ENCODE assay signal across 11 cellular contexts in genomic region chr19:14149011-14149410, GRCh38. TPM values are rescaled to one million over a fixed set of nuclear protein-coding genes. Genes with fewer than 3 reads are reported as not detected.
DNase-seq lines count a peak whose midpoint lies in the region; ATAC-seq and TF ChIP-seq lines count a peak whose summit lies in the region.
"Had no signal": no experiment of that assay in that cellular context is flagged by ENCODE, and none has a peak within 500 bp of the region (broad histone marks: within the 10 kb centered on the region; RNA-seq: fewer than 3 reads in every experiment).

No MANE protein-coding gene starts in this region.

- H3K4me2 ChIP-seq in GM23248 (ENCODE audit: unreplicated experiment) (peak overlapping the region; percentile 84), hepatocyte (no peak overlapping the region)

- no peak for DNase-seq in GM23248
- DNase-seq in activated CD8-positive, alpha-beta T cell treated with anti-CD3 and anti-CD28 coated beads, Interleukin-2, amount 10 ng/mL, durations not matched to agents 7 days and 5 days: no peak
- no peak for DNase-seq in hepatocyte (ENCODE audit: low spot score)
- DNase-seq in spleen: no peak
- DNase-seq in RPMI8226: no peak
- no peak for DNase-seq in central memory CD4-positive, alpha-beta T cell
- DNase-seq: Karpas-422, trophoblast cell had no signal

- H3K27ac Mint-ChIP-seq in activated CD8-positive, alpha-beta T cell treated with anti-CD3 and anti-CD28 coated beads, Interleukin-2, amount 10 ng/mL, durations not matched to agents 7 days and 5 days: peak overlapping the region; percentile 99

- TF ChIP-seq CTCF in hepatocyte (IDR thresholded peaks at IDR 0.05; ENCODE audit: poor library complexity) (no peak), spleen (IDR thresholded peaks at IDR 0.05 in 8 of 11, conservative IDR thresholded peaks at IDR 0.05 in 3 of 11) (no peak)

- no peaks in the 10 kb centered on the region for H3K9me3 Mint-ChIP-seq in activated CD8-positive, alpha-beta T cell treated with anti-CD3 and anti-CD28 coated beads, Interleukin-2, amount 10 ng/mL, durations not matched to agents 7 days and 5 days (ENCODE audit: insufficient read depth)

- H3K4me1 ChIP-seq in GM23248 (ENCODE audit: insufficient read depth) (peaks cover 31% of the 10 kb centered on the region), hepatocyte (ENCODE audit: insufficient read depth) (peaks cover 11% of the 10 kb centered on the region), spleen (peaks cover 23 to 58% (median 39%) of the 10 kb centered on the region in 6 donors)

- POLR2A ChIA-PET in activated CD8-positive, alpha-beta T cell treated with anti-CD3 and anti-CD28 coated beads, Interleukin-2, amount 10 ng/mL, durations not matched to agents 7 days and 5 days (lab: Charles Lee): interaction anchor here (0.6 to 1.5 kb wide), 4 partner anchors 13 to 207 kb away, joined by 3 to 8 read pairs (median 3); partner anchors contain the start of gene ASF1B

- no peaks in the 10 kb centered on the region for H3K9me2 ChIP-seq in GM23248 (ENCODE audit: insufficient read depth)
- H3K9me2 ChIP-seq in hepatocyte (replicated peaks; ENCODE audit: insufficient read depth): no peaks in the 10 kb centered on the region

- H2AFZ ChIP-seq in GM23248 (peak overlapping the region; percentile 84), hepatocyte (no peak overlapping the region)

- peak overlapping the region; percentile 77 for H3K9ac ChIP-seq in GM23248

- peak overlapping the region; percentile 80 for H3K4me3 Mint-ChIP-seq in activated CD8-positive, alpha-beta T cell treated with anti-CD3 and anti-CD28 coated beads, Interleukin-2, amount 10 ng/mL, durations not matched to agents 7 days and 5 days

- no peaks in the 10 kb centered on the region for H4K20me1 ChIP-seq in GM23248 (ENCODE audit: insufficient read depth)
- H4K20me1 ChIP-seq in hepatocyte (ENCODE audit: insufficient read depth, poor library complexity, severe bottlenecking): no peaks in the 10 kb centered on the region

- TF ChIP-seq POLR2A in spleen (IDR thresholded peaks at IDR 0.05): no peak

- in situ Hi-C loops in GM23248 (cut with MboI): no loop called here

- peaks cover 35% of the 10 kb centered on the region for H3K4me1 Mint-ChIP-seq in activated CD8-positive, alpha-beta T cell treated with anti-CD3 and anti-CD28 coated beads, Interleukin-2, amount 10 ng/mL, durations not matched to agents 7 days and 5 days (ENCODE audit: low read depth)

- H3K27me3 Mint-ChIP-seq in activated CD8-positive, alpha-beta T cell treated with anti-CD3 and anti-CD28 coated beads, Interleukin-2, amount 10 ng/mL, durations not matched to agents 7 days and 5 days (ENCODE audit: low read depth): no peaks in the 10 kb centered on the region

- CTCF ChIA-PET in activated CD8-positive, alpha-beta T cell treated with anti-CD3 and anti-CD28 coated beads, Interleukin-2, amount 10 ng/mL, durations not matched to agents 7 days and 5 days (lab: Charles Lee): interaction anchor here (1.9 to 4.3 kb wide), 3 partner anchors 11 to 199 kb away, joined by 17 to 73 read pairs (median 18); partner anchors contain the start of gene ASF1B

- H3K27me3 ChIP-seq in GM23248 (replicated peaks; ENCODE audit: insufficient read depth): no peaks in the 10 kb centered on the region
- H3K27me3 ChIP-seq in hepatocyte: no peaks in the 10 kb centered on the region
- no peaks in the 10 kb centered on the region for H3K27me3 ChIP-seq in spleen (replicated peaks in 1 of 7)
- H3K27me3 ChIP-seq: cardiac muscle cell had no signal

- H3K4me3 ChIP-seq in GM23248: peak overlapping the region; percentile 56; the same call in 1 of the 2 replicates
- H3K4me3 ChIP-seq in hepatocyte: no peak overlapping the region
- peak overlapping the region in 1 of 8 donors; percentile 46 for H3K4me3 ChIP-seq in spleen
- H3K4me3 ChIP-seq: cardiac muscle cell had no signal

- peaks cover 9% of the 10 kb centered on the region; the same call in 1 of the 2 replicates for H3F3A ChIP-seq in GM23248 (ENCODE audit: insufficient read depth)

- H3K36me3 Mint-ChIP-seq in activated CD8-positive, alpha-beta T cell treated with anti-CD3 and anti-CD28 coated beads, Interleukin-2, amount 10 ng/mL, durations not matched to agents 7 days and 5 days (ENCODE audit: low read depth): peaks cover 2% of the 10 kb centered on the region

- peak overlapping the region; percentile 44; the same call in 1 of the 2 replicates for H3K27ac ChIP-seq in GM23248
- H3K27ac ChIP-seq in hepatocyte: peak overlapping the region; percentile 90
- H3K27ac ChIP-seq in spleen: peak overlapping the region; percentile 61 to 88 (median 78)
- H3K27ac ChIP-seq: cardiac muscle cell had no signal

- no peaks in the 10 kb centered on the region for H3K36me3 ChIP-seq in GM23248 (ENCODE audit: low read depth)
- H3K36me3 ChIP-seq in hepatocyte (replicated peaks; ENCODE audit: insufficient read depth, low read depth): no peaks in the 10 kb centered on the region
- peaks cover 0 to 22% (median 0%) of the 10 kb centered on the region in 6 donors for H3K36me3 ChIP-seq in spleen

- H3K9me3 ChIP-seq in GM23248 (ENCODE audit: low read depth) (no peaks in the 10 kb centered on the region), hepatocyte (ENCODE audit: low read depth) (no peaks in the 10 kb centered on the region), spleen (no peaks in the 10 kb centered on the region)

- H3K79me2 ChIP-seq in GM23248 (ENCODE audit: insufficient read depth): peaks cover 15% of the 10 kb centered on the region; the same call in 1 of the 2 replicates
- H3K79me2 ChIP-seq in hepatocyte: no peaks in the 10 kb centered on the region

- WGBS in GM23248 (ENCODE audit: low coverage in 1 of 2, low lambda C conversion rate in 2 of 2, missing lambda C conversion rate in 2 of 2), 2 experiments: 70% methylated on average over 4 to 10 of the region's 10 CpGs
- 92% methylated on average over 10 of the region's 10 CpGs for WGBS in hepatocyte (ENCODE audit: low lambda C conversion rate, missing lambda C conversion rate)
- WGBS in spleen, 5 donors: 65 to 76% (median 73%) methylated on average over 7 to 10 of the region's 10 CpGs

- no peak for ATAC-seq in activated CD8-positive, alpha-beta T cell treated with anti-CD3 and anti-CD28 coated beads, Interleukin-2, amount 10 ng/mL, durations not matched to agents 7 days and 5 days
- ATAC-seq in GM19324 (IDR thresholded peaks at IDR 0.05; ENCODE audit: low FRiP score, unreplicated experiment) (no peak), HG02938 (IDR thresholded peaks at IDR 0.05; ENCODE audit: unreplicated experiment) (no peak)

- intact Hi-C loops in spleen (cut with DNase I; ENCODE audit: low total_unique reads): no loop called here

RNA-seq across cellular contexts. Expression of gene ASF1B, which starts 12.6 kb away (rescaled TPM):
- 7.6 and 11.2 TPM in 2 replicates for total RNA-seq in GM23248 (2014; rRNA removed; shearing (Covaris generic))
- polyA plus RNA-seq in GM23248 (2016; fragmentation: Nextera tagmentation; extraction: Ambion mirVana) (18.0 and 19.0 TPM in 2 replicates), hepatocyte (10.0 and 12.4 TPM in 2 replicates), spleen (10 to 100 TPM in 2 of 3 donors, 1 to 10 TPM in 1; 3.8 to 12.5 (median 10.1) TPM)
- 100 to 1,000 TPM; 131 TPM for total RNA-seq in activated CD8-positive, alpha-beta T cell treated with anti-CD3 and anti-CD28 coated beads, Interleukin-2, amount 10 ng/mL, durations not matched to agents 7 days and 5 days
- total RNA-seq in hepatocyte (5.1 and 7.3 TPM in 2 replicates), spleen (10 to 100 TPM in 3 of 7 donors, 1 to 10 TPM in 4; 4.0 to 24.8 (median 7.0) TPM)

RNA-seq across cellular contexts. Expression of gene PRKACA, which starts 31.4 kb away (rescaled TPM):
- 37.4 and 67.8 TPM in 2 replicates for total RNA-seq in GM23248 (2014; rRNA removed; shearing (Covaris generic))
- polyA plus RNA-seq in GM23248 (2016; fragmentation: Nextera tagmentation; extraction: Ambion mirVana) (4.6 and 5.3 TPM in 2 replicates), hepatocyte (12.2 and 13.4 TPM in 2 replicates), spleen (10 to 100 TPM; 26.6 to 77.3 (median 31.4) TPM)
- total RNA-seq in activated CD8-positive, alpha-beta T cell treated with anti-CD3 and anti-CD28 coated beads, Interleukin-2, amount 10 ng/mL, durations not matched to agents 7 days and 5 days: 10 to 100 TPM; 69.2 to 72.4 TPM
- total RNA-seq in hepatocyte (29.0 and 41.5 TPM in 2 replicates), spleen (100 to 1,000 TPM in 6 of 7 donors, 10 to 100 TPM in 1; 87.7 to 256 (median 132) TPM)

RNA-seq across cellular contexts. Expression of gene ADGRL1, which starts 57.0 kb away (rescaled TPM):
- 3.0 and 3.8 TPM in 2 replicates for total RNA-seq in GM23248 (2014; rRNA removed; shearing (Covaris generic))
- polyA plus RNA-seq in GM23248 (2016; fragmentation: Nextera tagmentation; extraction: Ambion mirVana) (0.75 and 1.0 TPM in 2 replicates), hepatocyte (11.9 and 16.3 TPM in 2 replicates), spleen (1 to 10 TPM; 1.8 to 5.8 (median 2.3) TPM)
- 1 to 10 TPM; 6.3 to 7.7 TPM for total RNA-seq in activated CD8-positive, alpha-beta T cell treated with anti-CD3 and anti-CD28 coated beads, Interleukin-2, amount 10 ng/mL, durations not matched to agents 7 days and 5 days
- total RNA-seq in hepatocyte (11.5 and 16.9 TPM in 2 replicates), spleen (10 to 100 TPM in 6 of 7 donors, 1 to 10 TPM in 1; 10.0 to 21.1 (median 13.4) TPM)

RNA-seq across cellular contexts. Expression of gene SAMD1, which starts 58.5 kb away (rescaled TPM):
- 42.5 and 50.8 TPM in 2 replicates for total RNA-seq in GM23248 (2014; rRNA removed; shearing (Covaris generic))
- polyA plus RNA-seq in GM23248 (2016; fragmentation: Nextera tagmentation; extraction: Ambion mirVana) (5.4 and 5.7 TPM in 2 replicates), hepatocyte (44.8 and 45.6 TPM in 2 replicates), spleen (10 to 100 TPM; 19.6 to 31.4 (median 24.3) TPM)
- 10 to 100 TPM; 72.0 to 76.1 TPM for total RNA-seq in activated CD8-positive, alpha-beta T cell treated with anti-CD3 and anti-CD28 coated beads, Interleukin-2, amount 10 ng/mL, durations not matched to agents 7 days and 5 days
- total RNA-seq in hepatocyte (25.6 and 35.8 TPM in 2 replicates), spleen (10 to 100 TPM; 25.5 to 36.8 (median 30.6) TPM)

Comparison
In these comparisons a context has a peak if more than half of its experiments do, and no peak if none do; other contexts are left out.
1. RNA of gene ASF1B, which starts 12.6 kb away (total RNA-seq): 131 TPM in activated CD8-positive, alpha-beta T cell treated with anti-CD3 and anti-CD28 coated beads, Interleukin-2, amount 10 ng/mL, durations not matched to agents 7 days and 5 days; 7.6 to 11.2 TPM in GM23248, 4.0 to 24.8 TPM in spleen and 5.1 to 7.3 TPM in hepatocyte; every median in the first group is over 4 times any median in the second.
2. Peak in every context shown above with its lines, with median percentiles within 50 percentile points of each other: H3K27ac ChIP-seq.